In the genomic region with DNA sequence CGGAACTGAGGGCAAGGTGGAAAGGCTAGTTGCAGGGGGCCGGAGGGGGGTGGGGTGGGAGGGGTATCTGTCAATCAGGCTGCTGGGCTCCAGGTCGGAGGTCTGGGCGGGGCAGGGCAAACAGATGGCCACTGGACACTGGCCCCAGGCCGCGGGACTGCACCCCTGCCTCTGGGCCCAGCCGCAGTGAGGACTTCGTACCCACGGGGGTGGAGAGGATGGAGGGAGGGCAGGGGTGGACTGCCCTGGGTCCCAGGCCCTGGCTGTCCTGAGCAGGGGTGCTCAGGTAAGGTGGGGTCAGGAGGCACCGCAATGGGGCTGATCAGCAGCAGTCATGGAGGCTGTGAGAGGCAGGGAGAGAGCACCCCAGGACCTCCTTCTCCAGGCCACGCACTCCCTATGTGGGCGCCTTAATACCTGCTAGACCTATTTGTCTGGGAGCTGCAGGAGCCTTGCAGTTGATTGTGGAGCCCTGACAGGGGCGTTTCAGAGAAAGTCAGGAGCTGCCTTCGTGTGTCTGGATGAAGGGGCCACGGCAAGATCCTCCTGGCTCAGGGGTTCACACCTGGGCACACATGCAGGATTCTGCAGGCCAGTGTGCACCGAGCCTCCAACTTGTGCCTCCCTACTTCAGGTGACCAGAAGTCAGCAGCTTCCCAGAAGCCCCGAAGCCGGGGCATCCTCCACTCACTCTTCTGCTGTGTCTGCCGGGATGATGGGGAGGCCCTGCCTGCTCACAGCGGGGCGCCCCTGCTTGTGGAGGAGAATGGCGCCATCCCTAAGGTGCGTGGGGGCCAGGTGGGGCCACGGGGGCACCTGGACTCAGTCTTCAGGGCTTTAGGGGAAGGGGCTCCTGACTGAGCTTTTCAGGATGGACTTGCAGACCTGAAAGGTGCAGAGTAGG, we compare ENCODE assay signal across 8 cellular contexts. TPM values are rescaled to one million over a fixed set of nuclear protein-coding genes. Genes with fewer than 3 reads are reported as not detected.
DNase-seq lines count a peak whose midpoint lies in the region; ATAC-seq and TF ChIP-seq lines count a peak whose summit lies in the region.

No MANE protein-coding gene starts in this region.

- peak overlapping the region; percentile 51 for H3K9ac ChIP-seq in rectal smooth muscle tissue (ENCODE audit: low read length)

- WGBS in gastroesophageal sphincter (ENCODE audit: low coverage in 1 of 2), 2 donors, result 11% methylated on average over 6 of the region's 24 CpGs; no CpG with 5 or more reads in 1 of the 2 donors

- no peak for DNase-seq in GM12864 (ENCODE audit: low read depth)
- DNase-seq in WERI-Rb-1, result peak; percentile 75
- no peak for DNase-seq in effector CD8-positive, alpha-beta T cell (lab: John Stamatoyannopoulos, UW)
- DNase-seq in cerebellum (ENCODE audit: low spot score), result no peak

- H3K27me3 ChIP-seq in WERI-Rb-1 (ENCODE audit: insufficient read depth, low read depth, severe bottlenecking) (no peaks in the 10 kb centered on the region), gastroesophageal sphincter (no peaks in the 10 kb centered on the region), rectal smooth muscle tissue (ENCODE audit: control insufficient read depth, insufficient read depth, low read length) (no peaks in the 10 kb centered on the region)

- TF ChIP-seq EP300 in gastroesophageal sphincter (IDR thresholded peaks at IDR 0.05), result no peak

- H3K27ac ChIP-seq in WERI-Rb-1 (peak overlapping the region; percentile 95), gastroesophageal sphincter (peak overlapping the region; percentile 95 to 100 (median 98)), rectal smooth muscle tissue (ENCODE audit: low read depth, low read length) (peak overlapping the region; percentile 100)

- H3K4me1 ChIP-seq in gastroesophageal sphincter (peaks cover 5 to 82% (median 37%) of the 10 kb centered on the region in 3 donors), rectal smooth muscle tissue (ENCODE audit: control insufficient read depth, insufficient read depth, low read length) (peaks cover 24% of the 10 kb centered on the region)

- ATAC-seq in gastroesophageal sphincter (no peak), GM18520 (IDR thresholded peaks at IDR 0.05; ENCODE audit: unreplicated experiment) (no peak), HG03432 (IDR thresholded peaks at IDR 0.05; ENCODE audit: unreplicated experiment) (no peak)

- H3K36me3 ChIP-seq in WERI-Rb-1, result peaks cover 31% of the 10 kb centered on the region
- H3K36me3 ChIP-seq in gastroesophageal sphincter, result peaks cover 0 to 45% of the 10 kb centered on the region in 2 donors
- H3K36me3 ChIP-seq in rectal smooth muscle tissue (ENCODE audit: control insufficient read depth, insufficient read depth, low read length), result peaks cover 22% of the 10 kb centered on the region

- H3K4me3 ChIP-seq in GM12864 (ENCODE audit: low read depth, low read length), result peak overlapping the region; percentile 91
- H3K4me3 ChIP-seq in WERI-Rb-1 (ENCODE audit: low read depth, low read length), result peak overlapping the region; percentile 92
- H3K4me3 ChIP-seq in gastroesophageal sphincter, result peak overlapping the region; percentile 76 to 85
- peak overlapping the region; percentile 86 for H3K4me3 ChIP-seq in rectal smooth muscle tissue (ENCODE audit: low read length)

- no peak for TF ChIP-seq POLR2A in gastroesophageal sphincter (IDR thresholded peaks at IDR 0.05)

- no peaks in the 10 kb centered on the region for H3K9me3 ChIP-seq in WERI-Rb-1 (ENCODE audit: severe bottlenecking)
- no peaks in the 10 kb centered on the region for H3K9me3 ChIP-seq in gastroesophageal sphincter

- TF ChIP-seq CTCF in GM12864 (IDR thresholded peaks at IDR 0.05; ENCODE audit: low read depth, low read length, missing control alignments) (no peak), WERI-Rb-1 (IDR thresholded peaks at IDR 0.05; ENCODE audit: low read depth, low read length) (no peak), gastroesophageal sphincter (IDR thresholded peaks at IDR 0.05) (no peak)

RNA-seq across cellular contexts. Expression of gene CTDSP1, which starts 1.5 kb away (rescaled TPM):
- total RNA-seq in gastroesophageal sphincter, result 100 to 1,000 TPM; 121 to 159 (median 136) TPM
- 19.3 TPM for total RNA-seq in cerebellum

RNA-seq across cellular contexts. Expression of gene VIL1, which starts 17.7 kb away (rescaled TPM):
- total RNA-seq in gastroesophageal sphincter (not detected), cerebellum (0.73 TPM)

RNA-seq across cellular contexts. Expression of gene SLC11A1, which starts 19.1 kb away (rescaled TPM):
- 10 to 100 TPM in 2 of 4 donors, 1 to 10 TPM in 2; 5.9 to 23.0 (median 9.5) TPM for total RNA-seq in gastroesophageal sphincter
- total RNA-seq in cerebellum, result 1.5 TPM

RNA-seq across cellular contexts. Expression of gene CATIP, which starts 44.5 kb away (rescaled TPM):
- total RNA-seq in gastroesophageal sphincter (not detected), cerebellum (1.2 TPM)
